Comparison of ENCODE assay signal across 21 cellular contexts in genomic region chr11:79156031-79156430, GRCh38.
"Had no signal": no experiment of that assay in that cellular context is flagged by ENCODE, and none has a peak within 500 bp of the region (broad histone marks: within the 10 kb centered on the region; RNA-seq: fewer than 3 reads in every experiment).

No MANE protein-coding gene starts in this region.

- H3K9ac ChIP-seq: neural progenitor cell had no signal

- H3K9me3 ChIP-seq: heart left ventricle, left lung, prostate gland, spleen, testis, upper lobe of left lung had no signal

- DNase-seq: activated CD4-positive, alpha-beta memory T cell treated with anti-CD3 and anti-CD28 coated beads for 36 hours; activated CD4-positive, alpha-beta T cell treated with anti-CD3 and anti-CD28 coated beads for 48 hours; activated CD4-positive, CD25-positive, alpha-beta regulatory T cell; activated effector memory CD4-positive, alpha-beta T cell treated with anti-CD3 and anti-CD28 coated beads, Interleukin-2, amount 50 U/mL, for 16 hours; activated naive CD4-positive, alpha-beta T cell treated with anti-CD3 and anti-CD28 coated beads, Interleukin-2, amount 10 ng/mL, durations not matched to agents 7 days and 5 days; activated T-cell treated with anti-CD3 and anti-CD28 coated beads, Interleukin-2, amount 50 U/mL, for 72 hours; effector CD8-positive, alpha-beta T cell; heart left ventricle; kidney; left lung; naive thymus-derived CD8-positive, alpha-beta T cell; spleen; stimulated activated CD4-positive, alpha-beta T cell treated with anti-CD3 and anti-CD28 coated beads, Interleukin-4, amount 100 ng/mL, for 1 hour; stimulated activated naive CD4-positive, alpha-beta T cell; SW 1271; T-helper 17 cell; testis; upper lobe of left lung had no signal

- H3K4me3 ChIP-seq: heart left ventricle, left lung, lung, neural progenitor cell, prostate gland, spleen, testis, upper lobe of left lung had no signal

- FAIRE-seq: kidney had no signal

- H3K4me1 ChIP-seq: heart left ventricle, left lung, neural progenitor cell, prostate gland, upper lobe of left lung had no signal

- H3K27me3 ChIP-seq: heart left ventricle, left lung, neural progenitor cell, testis, upper lobe of left lung had no signal

- H2AFZ ChIP-seq: neural progenitor cell had no signal

- H3K36me3 ChIP-seq: heart left ventricle, left lung, neural progenitor cell, prostate gland, spleen, upper lobe of left lung had no signal

- ATAC-seq: activated T-cell treated with anti-CD3 and anti-CD28 coated beads, Interleukin-2, amount 50 U/mL, for 72 hours; heart left ventricle; left lung; naive thymus-derived CD8-positive, alpha-beta T cell; T-helper 17 cell had no signal

- H3K4me2 ChIP-seq: neural progenitor cell had no signal

- H3K27ac ChIP-seq: heart left ventricle, left lung, neural progenitor cell, prostate gland, spleen, testis, upper lobe of left lung had no signal
